In genomic region chr3:127573916-127574315, GRCh38 we compare ENCODE assay signal across 21 cellular contexts.
"Had no signal": no experiment of that assay in that cellular context is flagged by ENCODE, and none has a peak within 500 bp of the region (broad histone marks: within the 10 kb centered on the region; RNA-seq: fewer than 3 reads in every experiment).

No MANE protein-coding gene starts in this region.

- H3K4me2 ChIP-seq: KMS-11 had no signal

- DNase-seq: IMR-90, Kasumi-1, MM.1S, NCI-H1092 treated with DMSO at 0.1 percent for 48 hours, NCI-H1436, NCI-H187, NCI-H2029, NCI-H2081 treated with DMSO at 0.1 percent for 48 hours, NCI-H2171, NCI-H226, NCI-H446, NCI-H510A, NCI-H524 treated with DMSO at 0.1 percent for 48 hours, NCI-H69, NCI-H774, Right ventricle myocardium superior, RPMI8226, SIG-M5 had no signal

- H3K9me3 ChIP-seq: SJSA1 had no signal

- H3K4me3 ChIP-seq: SJSA1, SK-N-MC had no signal

- H3K27ac ChIP-seq: KMS-11, SJSA1, SK-N-MC had no signal

- H3K27me3 ChIP-seq: SJSA1 had no signal
